12 cellular contexts compared by ENCODE assay signal in genomic region chr20:50304501-50304856, GRCh38.
DNase-seq lines count a peak whose midpoint lies in the region; ATAC-seq and TF ChIP-seq lines count a peak whose summit lies in the region.
"Had no signal": no experiment of that assay in that cellular context is flagged by ENCODE, and none has a peak within 500 bp of the region (broad histone marks: within the 10 kb centered on the region; RNA-seq: fewer than 3 reads in every experiment).

No MANE protein-coding gene starts in this region.

- intact Hi-C loops in right lobe of liver (cut with DNase I) = loop anchor here in 1 of 2 donors (10.0 kb wide), 1 partner anchor 160 kb away; no protein-coding TSS in a partner anchor

- H3K36me3 ChIP-seq in duodenal mucosa (ENCODE audit: control insufficient read depth in 1 of 2, insufficient read depth in 2 of 2, low read length in 2 of 2) = no peaks in the 10 kb centered on the region
- H3K36me3 ChIP-seq in right lobe of liver = no peaks in the 10 kb centered on the region
- no peaks in the 10 kb centered on the region for H3K36me3 ChIP-seq in suprapubic skin

- peak overlapping the region; percentile 82 for H3K4me3 Mint-ChIP-seq in HFFc6
- H3K4me3 Mint-ChIP-seq: IgD-negative memory B cell, neural crest cell had no signal

- no peaks in the 10 kb centered on the region for H3K27me3 ChIP-seq in duodenal mucosa (ENCODE audit: control insufficient read depth in 1 of 2, insufficient read depth in 2 of 2, low read length in 2 of 2)
- H3K27me3 ChIP-seq in right lobe of liver = no peaks in the 10 kb centered on the region
- no peaks in the 10 kb centered on the region for H3K27me3 ChIP-seq in suprapubic skin

- DNase-seq in HFFc6 (peak; percentile 41), right lobe of liver (peak; percentile 71 to 85 (median 85)), suprapubic skin (ENCODE audit: low spot score in 2 of 2) (peak in 1 of 2 donors; percentile 87), H4 (ENCODE audit: low spot score) (no peak)
- DNase-seq in activated CD4-positive, CD25-positive, alpha-beta regulatory T cell (lab: John Stamatoyannopoulos, UW) = no peak
- DNase-seq: NCI-H2227 treated with DMSO at 0.1 percent for 48 hours, T-helper 2 cell had no signal

- TF ChIP-seq CTCF in HFFc6 (IDR thresholded peaks at IDR 0.05) (no peak), right lobe of liver (IDR thresholded peaks at IDR 0.05) (no peak), suprapubic skin (IDR thresholded peaks at IDR 0.05) (no peak)

- peaks cover 76% of the 10 kb centered on the region for H3K4me1 Mint-ChIP-seq in HFFc6 (ENCODE audit: low read depth)

- H3K4me3 ChIP-seq in duodenal mucosa (ENCODE audit: low read depth in 1 of 2, low read length in 2 of 2) (no peak overlapping the region), right lobe of liver (peak overlapping the region in 2 of 3 donors; percentile 36 to 37), suprapubic skin (no peak overlapping the region)

- H3K27ac ChIP-seq in duodenal mucosa (ENCODE audit: low read depth, low read length) = peak overlapping the region; percentile 81
- H3K27ac ChIP-seq in right lobe of liver = peak overlapping the region; percentile 84 to 99 (median 91)
- H3K27ac ChIP-seq in suprapubic skin = peak overlapping the region; percentile 91

- TF ChIP-seq POLR2A in right lobe of liver (IDR thresholded peaks at IDR 0.05) (peak; percentile 31), suprapubic skin (IDR thresholded peaks at IDR 0.05) (no peak)

- no peaks in the 10 kb centered on the region for H3K9me3 Mint-ChIP-seq in HFFc6
- H3K9me3 Mint-ChIP-seq: IgD-negative memory B cell had no signal

- H3K9ac ChIP-seq in duodenal mucosa (ENCODE audit: low read depth in 1 of 2, low read length in 2 of 2) = peak overlapping the region in 1 of 2 donors; percentile 32

- peaks cover 37 to 44% of the 10 kb centered on the region in 2 donors for H3K4me1 ChIP-seq in duodenal mucosa (ENCODE audit: control insufficient read depth in 1 of 2, insufficient read depth in 2 of 2, low read length in 2 of 2)
- H3K4me1 ChIP-seq in right lobe of liver = peaks cover 0 to 62% (median 26%) of the 10 kb centered on the region in 4 donors
- peaks cover 63% of the 10 kb centered on the region for H3K4me1 ChIP-seq in suprapubic skin

- peaks cover 6% of the 10 kb centered on the region; the same call in 1 of the 2 replicates for H3K27me3 Mint-ChIP-seq in HFFc6 (ENCODE audit: insufficient read depth)

- TF ChIP-seq EP300 in suprapubic skin (IDR thresholded peaks at IDR 0.05) = no peak

- no peaks in the 10 kb centered on the region for H3K9me3 ChIP-seq in duodenal mucosa (ENCODE audit: control insufficient read depth in 1 of 2, low read length in 2 of 2)
- H3K9me3 ChIP-seq in right lobe of liver = no peaks in the 10 kb centered on the region
- no peaks in the 10 kb centered on the region for H3K9me3 ChIP-seq in suprapubic skin

- WGBS in right lobe of liver (ENCODE audit: insufficient coverage, low coverage, low lambda C conversion rate, missing lambda C conversion rate) = no CpG with 5 or more reads among the region's 10 CpGs
- 65% methylated on average over 9 of the region's 10 CpGs for WGBS in suprapubic skin

- peak; percentile 8 to 44 (median 34) for ATAC-seq in right lobe of liver
- ATAC-seq in GM19395 (IDR thresholded peaks at IDR 0.05; ENCODE audit: unreplicated experiment) = no peak
- ATAC-seq in GM19397 (IDR thresholded peaks at IDR 0.05; ENCODE audit: unreplicated experiment) = no peak

- peak overlapping the region; percentile 100 for H3K27ac Mint-ChIP-seq in HFFc6
- H3K27ac Mint-ChIP-seq: IgD-negative memory B cell had no signal

- H3K36me3 Mint-ChIP-seq in HFFc6 (ENCODE audit: low read depth) = no peaks in the 10 kb centered on the region

Comparison
In these comparisons a context has a peak if more than half of its experiments do, and no peak if none do; other contexts are left out.
1. DNase-seq: peak in HFFc6 (single experiment) and right lobe of liver (3 of 3); none in H4 (single experiment) and activated CD4-positive, CD25-positive, alpha-beta regulatory T cell (0 of 4).
2. H3K4me3 ChIP-seq: peak in right lobe of liver (2 of 3); none in duodenal mucosa (0 of 2) and suprapubic skin (single experiment).
3. ATAC-seq: peak in right lobe of liver (4 of 4); none in GM19395 (single experiment) and GM19397 (single experiment).
4. Peak in every context shown above with its lines, with median percentiles within 50 percentile points of each other: H3K27ac ChIP-seq.